In the genomic region with DNA sequence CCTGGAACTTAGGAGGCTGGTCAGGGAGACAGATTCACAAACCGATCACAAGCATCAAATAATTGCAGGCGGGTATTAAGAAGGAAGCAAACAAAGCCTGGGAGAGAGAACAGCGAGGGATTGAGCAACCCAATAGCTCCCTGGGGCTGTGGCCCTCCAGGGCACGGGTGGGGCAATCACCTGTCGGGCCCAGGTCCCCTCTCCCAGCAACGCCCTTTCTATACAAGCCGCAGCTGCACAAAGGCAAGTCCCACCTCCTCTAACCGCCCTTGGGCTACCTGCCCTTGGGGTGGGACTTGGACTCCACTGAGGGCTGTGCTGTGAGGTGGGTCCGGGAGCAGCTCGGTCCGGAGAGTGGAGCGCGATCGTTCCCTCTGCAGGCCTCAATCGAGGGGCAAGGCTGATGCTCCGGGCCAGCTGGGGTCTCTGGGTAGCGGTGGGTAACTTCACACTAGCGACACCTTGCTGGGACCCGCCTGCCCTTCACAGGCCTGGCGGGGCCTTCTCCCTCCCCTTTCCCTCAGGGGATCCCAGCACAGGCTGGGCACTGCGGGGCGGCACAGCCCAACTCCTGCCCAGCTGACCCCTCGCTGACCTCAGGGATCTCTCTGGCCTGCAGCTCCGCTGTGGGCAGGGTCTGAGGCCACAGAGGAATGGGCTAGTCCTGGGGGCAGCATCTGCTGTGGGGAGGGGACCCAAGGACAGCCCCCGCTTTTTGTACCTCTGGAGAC, we compare ENCODE assay signal across 8 cellular contexts. TPM values are rescaled to one million over a fixed set of nuclear protein-coding genes. Genes with fewer than 3 reads are reported as not detected.
DNase-seq lines count a peak whose midpoint lies in the region; ATAC-seq and TF ChIP-seq lines count a peak whose summit lies in the region.

No MANE protein-coding gene starts in this region.

- H4K20me1 ChIP-seq in SK-N-SH (ENCODE audit: insufficient read depth) = no peaks in the 10 kb centered on the region

- no peak overlapping the region for H3K4me2 ChIP-seq in SK-N-SH

- peaks cover 10 to 29% of the 10 kb centered on the region in 2 experiments for H3K36me3 ChIP-seq in SK-N-SH (replicated peaks in 1 of 2; ENCODE audit: control insufficient read depth in 1 of 2, insufficient read depth in 2 of 2, low read length in 1 of 2)
- peaks cover 0 to 32% (median 0%) of the 10 kb centered on the region in 3 donors for H3K36me3 ChIP-seq in Peyer's patch
- H3K36me3 ChIP-seq in gastroesophageal sphincter = peaks cover 0 to 30% of the 10 kb centered on the region in 2 donors
- peaks cover 8 to 28% of the 10 kb centered on the region in 2 donors for H3K36me3 ChIP-seq in psoas muscle (ENCODE audit: insufficient read depth in 1 of 2, low read depth in 1 of 2)

- peak overlapping the region; percentile 13; the same call in 1 of the 2 replicates for H3K9ac ChIP-seq in SK-N-SH

- TF ChIP-seq EP300 in SK-N-SH (IDR thresholded peaks at IDR 0.05; ENCODE audit: borderline replicate concordance in 1 of 2, low read depth in 1 of 2, low read length in 1 of 2) (no peak), gastroesophageal sphincter (IDR thresholded peaks at IDR 0.05) (no peak)

- no peaks in the 10 kb centered on the region for H3K9me2 ChIP-seq in SK-N-SH

- H3K27me3 ChIP-seq in SK-N-SH (ENCODE audit: insufficient read depth) (no peaks in the 10 kb centered on the region), Peyer's patch (no peaks in the 10 kb centered on the region), gastroesophageal sphincter (no peaks in the 10 kb centered on the region), psoas muscle (ENCODE audit: insufficient read depth in 3 of 3, low read length in 2 of 3) (no peaks in the 10 kb centered on the region)

- H3K4me3 ChIP-seq in SK-N-SH (ENCODE audit: low read depth in 2 of 2, low read length in 1 of 2) (no peak overlapping the region), Peyer's patch (peak overlapping the region in 3 of 4 donors; percentile 49 to 83 (median 62)), gastroesophageal sphincter (peak overlapping the region in 1 of 2 donors; percentile 26), psoas muscle (peak overlapping the region; percentile 13)

- peak overlapping the region; percentile 86; the same call in 1 of the 2 replicates for H2AFZ ChIP-seq in SK-N-SH (ENCODE audit: low read depth)

- peak; percentile 35 for DNase-seq in SK-N-SH
- DNase-seq in Peyer's patch = peak in 2 of 3 donors; percentile 85 to 86
- peak in 1 of 2 donors; percentile 14 for DNase-seq in psoas muscle
- DNase-seq in stimulated activated CD4-positive, alpha-beta T cell treated with anti-CD3 and anti-CD28 coated beads, Interleukin-1b, Interleukin-23, amount 100 ng/mL, for 48 hours = no peak

- intact Hi-C loops in psoas muscle (cut with DNase I) = loop anchor here in 1 of 2 donors (5.0 kb wide), 1 partner anchor 40 kb away; no protein-coding TSS in a partner anchor

- WGBS in SK-N-SH (ENCODE audit: low lambda C conversion rate) = 78% methylated on average over 18 of the region's 25 CpGs
- WGBS in gastroesophageal sphincter (ENCODE audit: low coverage in 1 of 2), 2 donors = 21 to 40% methylated on average over 5 to 6 of the region's 25 CpGs
- 72 to 78% (median 75%) methylated on average over 25 of the region's 25 CpGs for WGBS in psoas muscle, 3 donors

- peak; percentile 90 to 92 for TF ChIP-seq POLR2A in Peyer's patch (IDR thresholded peaks at IDR 0.05)
- TF ChIP-seq POLR2A in gastroesophageal sphincter (IDR thresholded peaks at IDR 0.05) = no peak

- H3K9me3 ChIP-seq in SK-N-SH (no peaks in the 10 kb centered on the region), Peyer's patch (no peaks in the 10 kb centered on the region), gastroesophageal sphincter (no peaks in the 10 kb centered on the region), psoas muscle (no peaks in the 10 kb centered on the region)

- H3K4me1 ChIP-seq in SK-N-SH (ENCODE audit: control insufficient read depth in 1 of 2, insufficient read depth in 2 of 2, low read depth in 1 of 2, low read length in 1 of 2) = peaks cover 0 to 8% of the 10 kb centered on the region in 2 experiments; a peak in 2 of 4 replicates
- H3K4me1 ChIP-seq in Peyer's patch = peaks cover 9 to 52% (median 48%) of the 10 kb centered on the region in 4 donors
- peaks cover 0 to 63% (median 9%) of the 10 kb centered on the region in 3 donors for H3K4me1 ChIP-seq in gastroesophageal sphincter
- peaks cover 14% of the 10 kb centered on the region for H3K4me1 ChIP-seq in psoas muscle

- CTCF ChIA-PET in SK-N-SH (lab: Yijun Ruan, JAX) = interaction anchor here (0.8 to 8.0 kb wide), 12 partner anchors 7 to 491 kb away, joined by 3 to 114 read pairs (median 4); a partner anchor contains a TSS

- no peaks in the 10 kb centered on the region for H3K79me2 ChIP-seq in SK-N-SH (ENCODE audit: insufficient read depth)

- POLR2A ChIA-PET in SK-N-SH (lab: Yijun Ruan, JAX) = interaction anchor here (1.6 to 6.8 kb wide), 2 partner anchors 17 to 41 kb away, joined by 3 to 62 read pairs; a partner anchor contains a TSS

- TF ChIP-seq CTCF in SK-N-SH (IDR thresholded peaks at IDR 0.05) (no peak), Peyer's patch (IDR thresholded peaks at IDR 0.05) (no peak), gastroesophageal sphincter (IDR thresholded peaks at IDR 0.05) (no peak), psoas muscle (IDR thresholded peaks at IDR 0.05) (no peak)

- no peak for TF ChIP-seq RAD21 in SK-N-SH (IDR thresholded peaks at IDR 0.05; ENCODE audit: low read length)

- ATAC-seq in SK-N-SH treated with all-trans-retinoic acid at 6 μM for 48 hours = no peak
- no peak for ATAC-seq in gastroesophageal sphincter
- ATAC-seq in psoas muscle = no peak
- no peak for ATAC-seq in GM19467 (IDR thresholded peaks at IDR 0.05; ENCODE audit: unreplicated experiment)
- no peak for ATAC-seq in GM18861 (IDR thresholded peaks at IDR 0.05; ENCODE audit: unreplicated experiment)

- no peak overlapping the region; a peak in 1 of 4 replicates for H3K27ac ChIP-seq in SK-N-SH (ENCODE audit: low read depth in 2 of 2, low read length in 1 of 2)
- peak overlapping the region; percentile 89 to 100 (median 95) for H3K27ac ChIP-seq in Peyer's patch
- peak overlapping the region in 3 of 4 donors; percentile 9 to 82 (median 81) for H3K27ac ChIP-seq in gastroesophageal sphincter
- H3K27ac ChIP-seq in psoas muscle = peak overlapping the region; percentile 72

- H3F3A ChIP-seq in SK-N-SH (replicated peaks; ENCODE audit: insufficient read depth) = peaks cover 29% of the 10 kb centered on the region

TF ChIP-seq in SK-N-SH, 30 proteins besides CTCF, POLR2A, EP300 and RAD21 (continues in another document):
- TF ChIP-seq EZH2phosphoT487 (IDR thresholded peaks at IDR 0.05; ENCODE audit: borderline replicate concordance, low read depth) (no peak), GATA2 (CRISPR knock-in tag; IDR thresholded peaks at IDR 0.05) (no peak)
- TF ChIP-seq, protein P1, sequence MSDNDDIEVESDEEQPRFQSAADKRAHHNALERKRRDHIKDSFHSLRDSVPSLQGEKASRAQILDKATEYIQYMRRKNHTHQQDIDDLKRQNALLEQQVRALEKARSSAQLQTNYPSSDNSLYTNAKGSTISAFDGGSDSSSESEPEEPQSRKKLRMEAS (IDR thresholded peaks at IDR 0.05; ENCODE audit: low read depth) = no peak

RNA-seq across cellular contexts. Expression of a gene that starts 8.0 kb away (rescaled TPM):
- polyA plus RNA-seq in SK-N-SH (2012; rRNA removed) (386 and 447 TPM in 2 replicates), psoas muscle (100 to 1,000 TPM; 176 to 381 (median 208) TPM)
- polyA plus RNA-seq in SK-N-SH (2012; cell fraction: cytosol; rRNA removed) = 287 and 379 TPM in 2 replicates
- 324 and 396 TPM in 2 replicates for polyA plus RNA-seq in SK-N-SH (2012; cell fraction: nucleus; rRNA removed)
- total RNA-seq in Peyer's patch (100 to 1,000 TPM; 162 to 219 (median 174) TPM), gastroesophageal sphincter (100 to 1,000 TPM; 170 to 215 (median 187) TPM), psoas muscle (100 to 1,000 TPM; 137 to 278 (median 180) TPM)

RNA-seq across cellular contexts. Expression of a gene that starts 8.3 kb away (rescaled TPM):
- polyA plus RNA-seq in SK-N-SH (2012; rRNA removed) (77.4 and 82.8 TPM in 2 replicates), psoas muscle (10 to 100 TPM; 26.6 to 66.5 (median 50.4) TPM)
- polyA plus RNA-seq in SK-N-SH (2012; cell fraction: cytosol; rRNA removed) = 74.4 and 76.0 TPM in 2 replicates
- polyA plus RNA-seq in SK-N-SH (2012; cell fraction: nucleus; rRNA removed) = 73.4 and 75.5 TPM in 2 replicates
- total RNA-seq in Peyer's patch (10 to 100 TPM in 3 of 4 donors, 1 to 10 TPM in 1; 9.1 to 24.8 (median 18.3) TPM), gastroesophageal sphincter (10 to 100 TPM; 17.0 to 27.3 (median 20.1) TPM), psoas muscle (10 to 100 TPM; 30.1 to 59.4 (median 44.8) TPM)

RNA-seq across cellular contexts. Expression of a gene that starts 11.3 kb away (rescaled TPM):
- polyA plus RNA-seq in SK-N-SH (2012; rRNA removed) (0.12 and 0.18 TPM in 2 replicates), psoas muscle (1 to 10 TPM; 1.3 to 2.6 (median 2.1) TPM)
- 0.09 TPM in 1 of 2 replicates, not detected in the other for polyA plus RNA-seq in SK-N-SH (2012; cell fraction: cytosol; rRNA removed)
- polyA plus RNA-seq in SK-N-SH (2012; cell fraction: nucleus; rRNA removed) = 0.43 and 0.96 TPM in 2 replicates
- total RNA-seq in Peyer's patch (100 to 1,000 TPM in 1 of 4 donors, 10 to 100 TPM in 3; 41.6 to 183 (median 44.4) TPM), gastroesophageal sphincter (10 to 100 TPM in 1 of 4 donors, 1 to 10 TPM in 3; 2.6 to 15.9 (median 7.5) TPM), psoas muscle (1 to 10 TPM; 3.6 to 7.6 (median 4.6) TPM)

RNA-seq across cellular contexts. Expression of a gene that starts 18.6 kb away (rescaled TPM):
- polyA plus RNA-seq in SK-N-SH (2012; rRNA removed) = 560 and 659 TPM in 2 replicates
- polyA plus RNA-seq in SK-N-SH (2012; cell fraction: cytosol; rRNA removed) = 378 and 573 TPM in 2 replicates
- polyA plus RNA-seq in SK-N-SH (2012; cell fraction: nucleus; rRNA removed) = 265 and 491 TPM in 2 replicates
- total RNA-seq in Peyer's patch = 100 to 1,000 TPM; 146 to 339 (median 156) TPM
- 100 to 1,000 TPM; 172 to 521 (median 367) TPM for total RNA-seq in gastroesophageal sphincter
- 100 to 1,000 TPM in 2 of 4 donors, 10 to 100 TPM in 2; 80.4 to 110 (median 95.6) TPM for total RNA-seq in psoas muscle
- 100 to 1,000 TPM; 223 to 269 (median 247) TPM for polyA plus RNA-seq in psoas muscle

RNA-seq across cellular contexts. Expression of a gene that starts 18.8 kb away (rescaled TPM):
- polyA plus RNA-seq in SK-N-SH (2012; rRNA removed) = not detected in 2 replicates
- not detected in 2 replicates for polyA plus RNA-seq in SK-N-SH (2012; cell fraction: cytosol; rRNA removed)
- polyA plus RNA-seq in SK-N-SH (2012; cell fraction: nucleus; rRNA removed) = not detected in 2 replicates
- total RNA-seq in Peyer's patch = not detected
- total RNA-seq in gastroesophageal sphincter = not detected
- total RNA-seq in psoas muscle = not detected
- polyA plus RNA-seq in psoas muscle = not detected

Comparison
In these comparisons a context has a peak if more than half of its experiments do, and no peak if none do; other contexts are left out.
1. H3K27ac ChIP-seq: peak in Peyer's patch (4 of 4), gastroesophageal sphincter (3 of 4) and psoas muscle (single experiment); none in SK-N-SH (0 of 2).
2. H3K4me3 ChIP-seq: peak in Peyer's patch (3 of 4) and psoas muscle (single experiment); none in SK-N-SH (0 of 2).
3. POLR2A ChIP-seq: peak in Peyer's patch (2 of 2); none in gastroesophageal sphincter (0 of 2).